Comparison of ENCODE assay signal across 1 cellular context in genomic region chr11:41201156-41201555, GRCh38.
TF ChIP-seq lines count a peak whose summit lies in the region.

No MANE protein-coding gene starts in this region.

TF ChIP-seq in HepG2, 621 proteins besides CTCF, POLR2A, EP300 and RAD21:
- TF ChIP-seq PRDM4 (CRISPR knock-in tag; IDR thresholded peaks at IDR 0.05; ENCODE audit: borderline replicate concordance) (no peak), ISL2 (CRISPR knock-in tag; IDR thresholded peaks at IDR 0.05) (no peak), BHLHE40 (IDR thresholded peaks at IDR 0.05; ENCODE audit: low read length) (no peak), NFE2 (CRISPR knock-in tag; IDR thresholded peaks at IDR 0.05) (no peak), ZBTB1 (CRISPR knock-in tag; IDR thresholded peaks at IDR 0.05; ENCODE audit: borderline replicate concordance) (no peak), SMC3 (IDR thresholded peaks at IDR 0.05; ENCODE audit: low read length) (peak; percentile 59; the same call in 1 of the 2 replicates), RARG (CRISPR knock-in tag; IDR thresholded peaks at IDR 0.05; ENCODE audit: low read depth) (no peak), DMAP1 (CRISPR knock-in tag; IDR thresholded peaks at IDR 0.05) (no peak), ZNF652 (CRISPR knock-in tag; IDR thresholded peaks at IDR 0.05; ENCODE audit: borderline replicate concordance, low read depth) (peak; percentile 98), STAG1 (CRISPR knock-in tag; IDR thresholded peaks at IDR 0.05) (peak; percentile 86)
- TF ChIP-seq, protein P1, sequence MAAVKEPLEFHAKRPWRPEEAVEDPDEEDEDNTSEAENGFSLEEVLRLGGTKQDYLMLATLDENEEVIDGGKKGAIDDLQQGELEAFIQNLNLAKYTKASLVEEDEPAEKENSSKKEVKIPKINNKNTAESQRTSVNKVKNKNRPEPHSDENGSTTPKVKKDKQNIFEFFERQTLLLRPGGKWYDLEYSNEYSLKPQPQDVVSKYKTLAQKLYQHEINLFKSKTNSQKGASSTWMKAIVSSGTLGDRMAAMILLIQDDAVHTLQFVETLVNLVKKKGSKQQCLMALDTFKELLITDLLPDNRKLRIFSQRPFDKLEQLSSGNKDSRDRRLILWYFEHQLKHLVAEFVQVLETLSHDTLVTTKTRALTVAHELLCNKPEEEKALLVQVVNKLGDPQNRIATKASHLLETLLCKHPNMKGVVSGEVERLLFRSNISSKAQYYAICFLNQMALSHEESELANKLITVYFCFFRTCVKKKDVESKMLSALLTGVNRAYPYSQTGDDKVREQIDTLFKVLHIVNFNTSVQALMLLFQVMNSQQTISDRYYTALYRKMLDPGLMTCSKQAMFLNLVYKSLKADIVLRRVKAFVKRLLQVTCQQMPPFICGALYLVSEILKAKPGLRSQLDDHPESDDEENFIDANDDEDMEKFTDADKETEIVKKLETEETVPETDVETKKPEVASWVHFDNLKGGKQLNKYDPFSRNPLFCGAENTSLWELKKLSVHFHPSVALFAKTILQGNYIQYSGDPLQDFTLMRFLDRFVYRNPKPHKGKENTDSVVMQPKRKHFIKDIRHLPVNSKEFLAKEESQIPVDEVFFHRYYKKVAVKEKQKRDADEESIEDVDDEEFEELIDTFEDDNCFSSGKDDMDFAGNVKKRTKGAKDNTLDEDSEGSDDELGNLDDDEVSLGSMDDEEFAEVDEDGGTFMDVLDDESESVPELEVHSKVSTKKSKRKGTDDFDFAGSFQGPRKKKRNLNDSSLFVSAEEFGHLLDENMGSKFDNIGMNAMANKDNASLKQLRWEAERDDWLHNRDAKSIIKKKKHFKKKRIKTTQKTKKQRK (IDR thresholded peaks at IDR 0.05; ENCODE audit: low read length), result no peak
